Comparison of ENCODE assay signal across 8 cellular contexts in genomic region chr7:97845622-97846203, GRCh38. TPM values are rescaled to one million over a fixed set of nuclear protein-coding genes. Genes with fewer than 3 reads are reported as not detected.
DNase-seq lines count a peak whose midpoint lies in the region; ATAC-seq and TF ChIP-seq lines count a peak whose summit lies in the region.

No MANE protein-coding gene starts in this region.

- H3K36me3 ChIP-seq in body of pancreas (replicated peaks in 1 of 2; ENCODE audit: insufficient read depth in 1 of 2, low read depth in 2 of 2): no peaks in the 10 kb centered on the region

- H3K4me3 ChIP-seq in body of pancreas: no peak overlapping the region

- ATAC-seq in body of pancreas: no peak
- no peak for ATAC-seq in GM21390 (IDR thresholded peaks at IDR 0.05; ENCODE audit: unreplicated experiment)

- DNase-seq in AG09319 (ENCODE audit: extremely low read depth, low read depth): no peak
- peak; percentile 22 for DNase-seq in NCI-H1105 (lab: John Stamatoyannopoulos, UW)
- peak in 1 of 4 donors; percentile 25 for DNase-seq in body of pancreas
- peak; percentile 52 for DNase-seq in myocyte (ENCODE audit: low read depth)
- DNase-seq in GOT3 (lab: John Stamatoyannopoulos, UW): no peak
- no peak for DNase-seq in activated naive CD4-positive, alpha-beta T cell (lab: John Stamatoyannopoulos, UW)

- H3K4me1 ChIP-seq in body of pancreas: no peaks in the 10 kb centered on the region

- 25 to 30% methylated on average over 2 of the region's 2 CpGs for WGBS in body of pancreas, 2 donors

- intact Hi-C loops in body of pancreas (cut with DNase I): no loop called here

- H3K27me3 ChIP-seq in body of pancreas: no peaks in the 10 kb centered on the region

- TF ChIP-seq POLR2A in body of pancreas (IDR thresholded peaks at IDR 0.05): no peak

- TF ChIP-seq CTCF in AG09319 (IDR thresholded peaks at IDR 0.05; ENCODE audit: low read depth, low read length) (peak; percentile 42), GM12872 (IDR thresholded peaks at IDR 0.05; ENCODE audit: insufficient read depth, low read depth, low read length) (peak; percentile 29; the same call in 1 of the 3 replicates), body of pancreas (IDR thresholded peaks at IDR 0.05) (peak in 6 of 7 experiments; percentile 25 to 51 (median 43))

- no peaks in the 10 kb centered on the region for H3K9me3 ChIP-seq in body of pancreas

- H3K27ac ChIP-seq in body of pancreas: no peak overlapping the region

RNA-seq across cellular contexts. Expression of gene ASNS, which starts 26.5 kb away (rescaled TPM):
- total RNA-seq in body of pancreas (10 to 100 TPM; 14.0 to 23.4 TPM), myocyte (23.4 and 34.8 TPM in 2 replicates)
- 189 TPM for polyA plus RNA-seq in myocyte (2012)

Comparison
In these comparisons a context has a peak if more than half of its experiments do, and no peak if none do; other contexts are left out.
1. DNase-seq: peak in NCI-H1105 (single experiment) and myocyte (single experiment); none in AG09319 (single experiment), GOT3 (single experiment) and activated naive CD4-positive, alpha-beta T cell (0 of 4).
2. Peak in every context shown above with its lines, with median percentiles within 50 percentile points of each other: CTCF ChIP-seq.